Comparison of ENCODE assay signal across 31 cellular contexts in genomic region chr15:39529457-39529856, GRCh38.
"Had no signal": no experiment of that assay in that cellular context is flagged by ENCODE, and none has a peak within 500 bp of the region (broad histone marks: within the 10 kb centered on the region; RNA-seq: fewer than 3 reads in every experiment).

No MANE protein-coding gene starts in this region.

- H3K27ac ChIP-seq: adrenal gland, body of pancreas, brain microvascular endothelial cell, colonic mucosa, WERI-Rb-1 had no signal

- ATAC-seq: activated CD4-positive, alpha-beta T cell treated with anti-CD3 and anti-CD28 coated beads for 36 hours; activated CD4-positive, CD25-positive, alpha-beta regulatory T cell treated with anti-CD3 and anti-CD28 coated beads, Interleukin-2, amount 50 U/mL, for 24 hours; activated CD8-positive, alpha-beta memory T cell treated with anti-CD3 and anti-CD28 coated beads, Interleukin-2, amount 10 ng/mL, durations not matched to agents 7 days and 5 days; activated CD8-positive, alpha-beta T cell treated with anti-CD3 and anti-CD28 coated beads, Interleukin-2, amount 10 ng/mL, durations not matched to agents 7 days and 5 days; activated naive CD4-positive, alpha-beta T cell treated with anti-CD3 and anti-CD28 coated beads, Interleukin-2, amount 50 U/mL, for 72 hours; body of pancreas; WTC11 had no signal

- DNase-seq: activated CD4-positive, alpha-beta memory T cell treated with anti-CD3 and anti-CD28 coated beads, Interleukin-2, amount 10 ng/mL, durations not matched to agents 7 days and 5 days; activated CD4-positive, alpha-beta T cell treated with anti-CD3 and anti-CD28 coated beads for 1 hour; activated CD4-positive, alpha-beta T cell treated with anti-CD3 and anti-CD28 coated beads for 36 hours; activated CD4-positive, alpha-beta T cell treated with anti-CD3 and anti-CD28 coated beads for 48 hours; activated CD4-positive, alpha-beta T cell treated with anti-CD3 and anti-CD28 coated beads, Interleukin-2, amount 10 ng/mL, durations not matched to agents 7 days and 5 days; activated CD4-positive, alpha-beta T cell treated with anti-CD3 and anti-CD28 coated beads, Interleukin-2, amount 50 U/mL, for 48 hours; activated CD4-positive, CD25-positive, alpha-beta regulatory T cell; activated CD8-positive, alpha-beta memory T cell treated with anti-CD3 and anti-CD28 coated beads for 24 hours; activated CD8-positive, alpha-beta memory T cell treated with anti-CD3 and anti-CD28 coated beads, Interleukin-2, amount 10 ng/mL, durations not matched to agents 7 days and 5 days; activated CD8-positive, alpha-beta memory T cell treated with anti-CD3 and anti-CD28 coated beads, Interleukin-2, amount 50 U/mL, for 48 hours; activated CD8-positive, alpha-beta T cell treated with anti-CD3 and anti-CD28 coated beads, Interleukin-2, amount 10 ng/mL, durations not matched to agents 7 days and 5 days; activated effector memory CD4-positive, alpha-beta T cell treated with Interleukin-2 at 50 U/mL for 16 hours; activated gamma-delta T cell; activated naive CD4-positive, alpha-beta T cell treated with anti-CD3 and anti-CD28 coated beads, Interleukin-2, amount 50 U/mL, for 16 hours; activated naive CD4-positive, alpha-beta T cell treated with Interleukin-2 at 50 U/mL for 16 hours; activated naive CD8-positive, alpha-beta T cell treated with anti-CD3 and anti-CD28 coated beads for 36 hours; activated T-cell treated with anti-CD3 and anti-CD28 coated beads, Interleukin-2, amount 50 U/mL, for 24 hours; activated T-cell treated with anti-CD3 and anti-CD28 coated beads, Interleukin-2, amount 50 U/mL, for 48 hours; adrenal gland; amniotic stem cell; aorta; body of pancreas; brain microvascular endothelial cell; cerebellar nuclear complex; colonic mucosa; T-helper 9 cell; WERI-Rb-1 had no signal

- H3K27me3 ChIP-seq: adrenal gland, body of pancreas, brain microvascular endothelial cell, breast epithelium, colonic mucosa had no signal

- H3K4me3 ChIP-seq: adrenal gland, body of pancreas, breast epithelium, colonic mucosa had no signal

- H3K9me3 ChIP-seq: adrenal gland, body of pancreas, breast epithelium, colonic mucosa had no signal

- H3K4me1 ChIP-seq: adrenal gland, body of pancreas, colonic mucosa had no signal

- H3K36me3 ChIP-seq: adrenal gland, brain microvascular endothelial cell, breast epithelium, colonic mucosa, WERI-Rb-1 had no signal
